In the genomic region with DNA sequence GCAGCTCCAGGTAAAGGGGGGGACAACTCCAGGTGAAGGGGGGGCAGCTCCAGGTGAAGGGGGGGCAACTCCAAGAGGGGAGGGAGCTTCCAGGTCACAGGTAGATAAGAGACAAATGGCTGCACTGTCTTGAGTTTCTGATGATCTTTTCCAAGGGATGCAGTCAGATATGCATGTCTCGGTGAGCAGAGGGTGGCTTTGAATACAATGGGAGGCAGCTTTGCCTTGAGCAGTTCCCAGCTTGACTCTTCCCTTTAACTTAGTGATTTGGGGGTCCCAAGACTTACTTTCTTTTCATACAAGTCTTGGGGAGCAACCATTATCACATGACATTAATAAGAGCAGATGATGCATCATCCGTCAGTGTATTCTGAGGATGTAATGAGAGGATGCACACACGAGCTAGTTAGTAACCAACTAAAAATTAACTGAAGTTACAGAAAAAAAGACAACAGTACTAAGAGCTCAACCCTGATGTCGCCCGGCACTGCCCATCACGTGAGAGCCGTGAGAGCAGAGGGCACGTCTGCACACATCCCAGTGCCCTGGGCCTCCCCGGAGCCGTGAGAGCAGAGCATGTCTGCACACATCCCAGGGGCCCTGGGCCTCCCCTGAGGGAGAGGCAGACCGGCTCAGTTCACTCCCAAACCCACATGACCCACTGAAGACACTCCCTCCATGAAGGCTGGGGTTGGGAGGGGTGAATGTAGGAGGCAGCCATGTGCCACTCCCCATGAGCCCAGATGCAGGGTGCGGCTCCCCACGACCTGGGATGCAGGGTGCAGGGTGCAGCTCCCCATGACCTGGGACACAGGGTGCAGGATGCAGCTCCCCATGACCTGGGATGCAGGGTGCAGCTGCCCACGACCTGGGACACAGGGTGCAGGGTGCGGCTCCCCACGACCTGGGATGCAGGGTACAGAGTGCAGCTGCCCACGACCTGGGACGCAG, we compare ENCODE assay signal across 14 cellular contexts. TPM values are rescaled to one million over a fixed set of nuclear protein-coding genes. Genes with fewer than 3 reads are reported as not detected.
DNase-seq lines count a peak whose midpoint lies in the region; ATAC-seq and TF ChIP-seq lines count a peak whose summit lies in the region.
"Had no signal": no experiment of that assay in that cellular context is flagged by ENCODE, and none has a peak within 500 bp of the region (broad histone marks: within the 10 kb centered on the region; RNA-seq: fewer than 3 reads in every experiment).

No MANE protein-coding gene starts in this region.

- H3K4me1 ChIP-seq in foreskin keratinocyte, result peaks cover 13% of the 10 kb centered on the region
- H3K4me1 ChIP-seq: right lobe of liver had no signal

- no peak for TF ChIP-seq CTCF in HFFc6 (IDR thresholded peaks at IDR 0.05)
- TF ChIP-seq CTCF in foreskin keratinocyte (conservative IDR thresholded peaks at IDR 0.05), result no peak

- peaks cover 4% of the 10 kb centered on the region; the same call in 1 of the 2 replicates for H3K36me3 Mint-ChIP-seq in HFFc6 (ENCODE audit: low read depth)

- ATAC-seq in SK-N-SH treated with all-trans-retinoic acid at 6 μM for 48 hours (peak; percentile 52), foreskin keratinocyte (peak; percentile 81)
- ATAC-seq: activated CD4-positive, CD25-positive, alpha-beta regulatory T cell treated with anti-CD3 and anti-CD28 coated beads, Interleukin-2, amount 50 U/mL, for 24 hours; activated naive CD8-positive, alpha-beta T cell treated with anti-CD3 and anti-CD28 coated beads, Interleukin-2, amount 50 U/mL, for 24 hours had no signal

- peak overlapping the region; percentile 78 for H3K27ac ChIP-seq in foreskin keratinocyte
- H3K27ac ChIP-seq: right lobe of liver had no signal

- H3K27ac Mint-ChIP-seq in HFFc6, result peak overlapping the region; percentile 33; the same call in 1 of the 2 replicates
- H3K27ac Mint-ChIP-seq: activated naive CD8-positive, alpha-beta T cell treated with anti-CD3 and anti-CD28 coated beads, Interleukin-2, amount 50 U/mL, for 24 hours; dendritic cell treated with granulocyte-macrophage colony-stimulating factor and Interleukin-4, amounts not matched to agents 40 ng/mL and 50 ng/mL, for 4 days; stimulated activated naive CD8-positive, alpha-beta T cell treated with anti-CD3 and anti-CD28 coated beads, Interleukin-15, Interleukin-2, amounts not matched to agents 100 ng/mL and 50 ng/mL, for 24 hours had no signal

- DNase-seq in HFFc6 (no peak), foreskin keratinocyte (peak; percentile 80 to 89), renal cortical epithelial cell (ENCODE audit: low read depth) (peak; percentile 14), epidermal melanocyte (ENCODE audit: insufficient read length, low spot score) (no peak), NCI-H146 (lab: John Stamatoyannopoulos, UW) (no peak), KG1 (lab: John Stamatoyannopoulos, UW) (no peak), NCI-H2029 treated with DMSO at 0.1 percent for 48 hours (lab: John Stamatoyannopoulos, UW) (no peak)
- DNase-seq: activated naive CD8-positive, alpha-beta T cell treated with anti-CD3 and anti-CD28 coated beads, Interleukin-2, amount 50 U/mL, for 24 hours; NCI-H2081 had no signal

- no peaks in the 10 kb centered on the region; the same call in 1 of the 2 replicates for H3K27me3 Mint-ChIP-seq in HFFc6 (ENCODE audit: insufficient read depth)
- H3K27me3 Mint-ChIP-seq: stimulated activated naive CD8-positive, alpha-beta T cell treated with anti-CD3 and anti-CD28 coated beads, Interleukin-15, Interleukin-2, amounts not matched to agents 100 ng/mL and 50 ng/mL, for 24 hours had no signal

- H3K4me1 Mint-ChIP-seq in HFFc6 (ENCODE audit: low read depth), result peaks cover 42% of the 10 kb centered on the region

- no peaks in the 10 kb centered on the region for H3K27me3 ChIP-seq in foreskin keratinocyte
- H3K27me3 ChIP-seq: right lobe of liver had no signal

- 0 out of 2 replicates have a peak overlapping the region, but pooled peaks have one; percentile 17 for H3K4me3 Mint-ChIP-seq in HFFc6
- H3K4me3 Mint-ChIP-seq: activated naive CD8-positive, alpha-beta T cell treated with anti-CD3 and anti-CD28 coated beads, Interleukin-2, amount 50 U/mL, for 24 hours; dendritic cell treated with granulocyte-macrophage colony-stimulating factor and Interleukin-4, amounts not matched to agents 40 ng/mL and 50 ng/mL, for 4 days; stimulated activated naive CD8-positive, alpha-beta T cell treated with anti-CD3 and anti-CD28 coated beads, Interleukin-15, Interleukin-2, amounts not matched to agents 100 ng/mL and 50 ng/mL, for 24 hours had no signal

- no peaks in the 10 kb centered on the region for H3K9me3 Mint-ChIP-seq in HFFc6
- H3K9me3 Mint-ChIP-seq: activated naive CD8-positive, alpha-beta T cell treated with anti-CD3 and anti-CD28 coated beads, Interleukin-2, amount 50 U/mL, for 24 hours; dendritic cell treated with granulocyte-macrophage colony-stimulating factor and Interleukin-4, amounts not matched to agents 40 ng/mL and 50 ng/mL, for 4 days; stimulated activated naive CD8-positive, alpha-beta T cell treated with anti-CD3 and anti-CD28 coated beads, Interleukin-15, Interleukin-2, amounts not matched to agents 100 ng/mL and 50 ng/mL, for 24 hours had no signal

TF ChIP-seq in SK-N-SH treated with all-trans-retinoic acid at 6 μM for 48 hours, 23 proteins besides CTCF, POLR2A, EP300 and RAD21:
- no peak for TF ChIP-seq ARNTL (CRISPR knock-in tag; IDR thresholded peaks at IDR 0.05; ENCODE audit: borderline replicate concordance, low read depth)
- no peak for TF ChIP-seq PPARA (CRISPR knock-in tag; IDR thresholded peaks at IDR 0.05; ENCODE audit: borderline replicate concordance)
- TF ChIP-seq GLIS3 (CRISPR knock-in tag; IDR thresholded peaks at IDR 0.05), result no peak
- TF ChIP-seq, protein P1, sequence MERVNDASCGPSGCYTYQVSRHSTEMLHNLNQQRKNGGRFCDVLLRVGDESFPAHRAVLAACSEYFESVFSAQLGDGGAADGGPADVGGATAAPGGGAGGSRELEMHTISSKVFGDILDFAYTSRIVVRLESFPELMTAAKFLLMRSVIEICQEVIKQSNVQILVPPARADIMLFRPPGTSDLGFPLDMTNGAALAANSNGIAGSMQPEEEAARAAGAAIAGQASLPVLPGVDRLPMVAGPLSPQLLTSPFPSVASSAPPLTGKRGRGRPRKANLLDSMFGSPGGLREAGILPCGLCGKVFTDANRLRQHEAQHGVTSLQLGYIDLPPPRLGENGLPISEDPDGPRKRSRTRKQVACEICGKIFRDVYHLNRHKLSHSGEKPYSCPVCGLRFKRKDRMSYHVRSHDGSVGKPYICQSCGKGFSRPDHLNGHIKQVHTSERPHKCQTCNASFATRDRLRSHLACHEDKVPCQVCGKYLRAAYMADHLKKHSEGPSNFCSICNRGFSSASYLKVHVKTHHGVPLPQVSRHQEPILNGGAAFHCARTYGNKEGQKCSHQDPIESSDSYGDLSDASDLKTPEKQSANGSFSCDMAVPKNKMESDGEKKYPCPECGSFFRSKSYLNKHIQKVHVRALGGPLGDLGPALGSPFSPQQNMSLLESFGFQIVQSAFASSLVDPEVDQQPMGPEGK (CRISPR knock-in tag; IDR thresholded peaks at IDR 0.05; ENCODE audit: borderline replicate concordance), result no peak
- TF ChIP-seq CSDC2 (CRISPR knock-in tag; IDR thresholded peaks at IDR 0.05), result no peak
- no peak for TF ChIP-seq ZFP3 (CRISPR knock-in tag; IDR thresholded peaks at IDR 0.05)
- TF ChIP-seq, protein P2, sequence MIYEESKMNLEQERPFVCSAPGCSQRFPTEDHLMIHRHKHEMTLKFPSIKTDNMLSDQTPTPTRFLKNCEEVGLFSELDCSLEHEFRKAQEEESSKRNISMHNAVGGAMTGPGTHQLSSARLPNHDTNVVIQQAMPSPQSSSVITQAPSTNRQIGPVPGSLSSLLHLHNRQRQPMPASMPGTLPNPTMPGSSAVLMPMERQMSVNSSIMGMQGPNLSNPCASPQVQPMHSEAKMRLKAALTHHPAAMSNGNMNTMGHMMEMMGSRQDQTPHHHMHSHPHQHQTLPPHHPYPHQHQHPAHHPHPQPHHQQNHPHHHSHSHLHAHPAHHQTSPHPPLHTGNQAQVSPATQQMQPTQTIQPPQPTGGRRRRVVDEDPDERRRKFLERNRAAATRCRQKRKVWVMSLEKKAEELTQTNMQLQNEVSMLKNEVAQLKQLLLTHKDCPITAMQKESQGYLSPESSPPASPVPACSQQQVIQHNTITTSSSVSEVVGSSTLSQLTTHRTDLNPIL (CRISPR knock-in tag; IDR thresholded peaks at IDR 0.05; ENCODE audit: low read depth), result no peak
- no peak for TF ChIP-seq ZNF8 (CRISPR knock-in tag; IDR thresholded peaks at IDR 0.05)
- no peak for TF ChIP-seq ZFP30 (CRISPR knock-in tag; IDR thresholded peaks at IDR 0.05)
- TF ChIP-seq ISL1 (CRISPR knock-in tag; IDR thresholded peaks at IDR 0.05), result no peak
- no peak for TF ChIP-seq TCF4 (CRISPR knock-in tag; IDR thresholded peaks at IDR 0.05; ENCODE audit: borderline replicate concordance)
- TF ChIP-seq SNAI2 (CRISPR knock-in tag; IDR thresholded peaks at IDR 0.05), result no peak
- TF ChIP-seq ZC3H10 (CRISPR knock-in tag; IDR thresholded peaks at IDR 0.05), result no peak
- no peak for TF ChIP-seq OSR1 (CRISPR knock-in tag; IDR thresholded peaks at IDR 0.05)
- no peak for TF ChIP-seq ESRRG (CRISPR knock-in tag; IDR thresholded peaks at IDR 0.05)
- TF ChIP-seq, protein P3, sequence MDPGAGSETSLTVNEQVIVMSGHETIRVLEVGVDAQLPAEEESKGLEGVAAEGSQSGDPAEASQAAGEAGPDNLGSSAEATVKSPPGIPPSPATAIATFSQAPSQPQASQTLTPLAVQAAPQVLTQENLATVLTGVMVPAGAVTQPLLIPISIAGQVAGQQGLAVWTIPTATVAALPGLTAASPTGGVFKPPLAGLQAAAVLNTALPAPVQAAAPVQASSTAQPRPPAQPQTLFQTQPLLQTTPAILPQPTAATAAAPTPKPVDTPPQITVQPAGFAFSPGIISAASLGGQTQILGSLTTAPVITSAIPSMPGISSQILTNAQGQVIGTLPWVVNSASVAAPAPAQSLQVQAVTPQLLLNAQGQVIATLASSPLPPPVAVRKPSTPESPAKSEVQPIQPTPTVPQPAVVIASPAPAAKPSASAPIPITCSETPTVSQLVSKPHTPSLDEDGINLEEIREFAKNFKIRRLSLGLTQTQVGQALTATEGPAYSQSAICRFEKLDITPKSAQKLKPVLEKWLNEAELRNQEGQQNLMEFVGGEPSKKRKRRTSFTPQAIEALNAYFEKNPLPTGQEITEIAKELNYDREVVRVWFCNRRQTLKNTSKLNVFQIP (CRISPR knock-in tag; IDR thresholded peaks at IDR 0.05; ENCODE audit: borderline replicate concordance, low read depth), result no peak
- TF ChIP-seq TOX (CRISPR knock-in tag; IDR thresholded peaks at IDR 0.05; ENCODE audit: borderline replicate concordance), result no peak

RNA-seq across cellular contexts. Expression of a gene that starts 39.4 kb away (rescaled TPM):
- total RNA-seq in HFFc6 (2021; fragmentation: NEBNext Ultra II Directional; extraction: Animal tissue kit (Norgen Biotek cat#: 25700)), result 100 to 1,000 TPM; 283 to 403 (median 323) TPM
- total RNA-seq in foreskin keratinocyte, result 91.4 and 96.5 TPM in 2 replicates
- polyA plus RNA-seq in foreskin keratinocyte, result 26.9 and 28.0 TPM in 2 replicates
- 243 and 291 TPM in 2 replicates for total RNA-seq in renal cortical epithelial cell

Comparison
In these comparisons a context has a peak if more than half of its experiments do, and no peak if none do; other contexts are left out.
1. DNase-seq: peak in foreskin keratinocyte (2 of 2) and renal cortical epithelial cell (single experiment); none in HFFc6 (single experiment), epidermal melanocyte (single experiment), NCI-H146 (single experiment), KG1 (single experiment) and NCI-H2029 treated with DMSO at 0.1 percent for 48 hours (single experiment).